ENCODE assay signal across 9 cellular contexts in genomic region chr20:53871541-53871940, GRCh38.
DNase-seq lines count a peak whose midpoint lies in the region; ATAC-seq, FAIRE-seq and TF ChIP-seq lines count a peak whose summit lies in the region.
"Had no signal": no experiment of that assay in that cellular context is flagged by ENCODE, and none has a peak within 500 bp of the region (broad histone marks: within the 10 kb centered on the region; RNA-seq: fewer than 3 reads in every experiment).

No MANE protein-coding gene starts in this region.

- H3K27me3 ChIP-seq in GM12878 (replicated peaks in 1 of 2; ENCODE audit: control insufficient read depth in 2 of 2, insufficient read depth in 2 of 2, low read length in 1 of 2) (no peaks in the 10 kb centered on the region), HAP-1 (ENCODE audit: low read depth) (no peaks in the 10 kb centered on the region)

- peak overlapping the region; percentile 80 for H2AFZ ChIP-seq in GM12878 (ENCODE audit: control insufficient read depth, low read depth, low read length)

- intact Hi-C loops in GM12878 (cut with micrococcal nuclease; ENCODE audit: unreplicated experiment) = loop anchor here (5.0 kb wide), 2 partner anchors 134 to 191 kb away; no protein-coding TSS in a partner anchor

- BruUV-seq in GM12878 (replicated peaks; lab: Mats Ljungman, UMichigan) = no TSS peak

- TF ChIP-seq POLR2A in GM12878 (IDR thresholded peaks at IDR 0.05; ENCODE audit: low read depth, low read length) = no peak

- CTCF ChIA-PET in GM12878 (lab: Yijun Ruan, JAX) = interaction anchor here (0.7 to 3.9 kb wide), 16 partner anchors 13 to 251 kb away, joined by 3 to 34 read pairs (median 6); no protein-coding TSS in a partner anchor

- in situ Hi-C loops in GM12878 (cut with MboI) (no loop called here), HAP-1 (cut with MboI; ENCODE audit: low sequenced_read_pairs) (no loop called here)

- H3K4me3 ChIP-seq in GM12878 = no peak overlapping the region
- no peak overlapping the region for H3K4me3 ChIP-seq in HAP-1

- H3K4me1 ChIP-seq in GM12878 (ENCODE audit: control insufficient read depth, insufficient read depth, low read length) (peaks cover 39% of the 10 kb centered on the region), HAP-1 (peaks cover 43% of the 10 kb centered on the region)

- H3K9me3 Mint-ChIP-seq in IgD-negative memory B cell (peaks cover 0 to 1% (median 0%) of the 10 kb centered on the region in 3 donors), nephron (no peaks in the 10 kb centered on the region)

- DNase-seq in GM12878 (ENCODE audit: low read depth, low spot score) (no peak), HAP-1 (ENCODE audit: low spot score in 2 of 2) (no peak), left lobe of liver (ENCODE audit: low spot score) (no peak), NCI-H1694 treated with DMSO at 0.1 percent for 48 hours (lab: John Stamatoyannopoulos, UW) (no peak)

- 65% methylated on average over 3 of the region's 3 CpGs for WGBS in GM12878 (ENCODE audit: insufficient coverage, insufficient replicate concordance, low lambda C conversion rate, missing lambda C conversion rate)

- no peaks in the 10 kb centered on the region for H3K36me3 ChIP-seq in GM12878 (ENCODE audit: control insufficient read depth in 2 of 2, insufficient read depth in 2 of 2, low read length in 1 of 2)
- H3K36me3 ChIP-seq in HAP-1 (replicated peaks) = no peaks in the 10 kb centered on the region

- H3K27ac ChIP-seq in C4-2B (peak overlapping the region; percentile 77), GM12878 (ENCODE audit: control insufficient read depth, insufficient read depth) (peak overlapping the region; percentile 87)

- no peaks in the 10 kb centered on the region for H4K20me1 ChIP-seq in GM12878 (ENCODE audit: control insufficient read depth, insufficient read depth)

- H3K9me3 ChIP-seq in GM12878 (replicated peaks; ENCODE audit: control insufficient read depth, insufficient read depth, low read length) (no peaks in the 10 kb centered on the region; the same call in 2 of the 3 replicates), HAP-1 (no peaks in the 10 kb centered on the region)

- peak overlapping the region; percentile 98 for H3K4me2 ChIP-seq in GM12878 (ENCODE audit: control insufficient read depth, insufficient read depth)

- no peaks in the 10 kb centered on the region for H3K27me3 Mint-ChIP-seq in IgD-negative memory B cell
- H3K27me3 Mint-ChIP-seq in nephron (ENCODE audit: low read depth) = no peaks in the 10 kb centered on the region

- H3K36me3 Mint-ChIP-seq in IgD-negative memory B cell = no peaks in the 10 kb centered on the region
- no peaks in the 10 kb centered on the region for H3K36me3 Mint-ChIP-seq in nephron (ENCODE audit: low read depth)

- H3K27ac Mint-ChIP-seq in IgD-negative memory B cell (peak overlapping the region in 2 of 3 donors; percentile 92 to 95), nephron (peak overlapping the region; percentile 83 to 85 (median 83))

- no peak for TF ChIP-seq EP300 in GM12878 (IDR thresholded peaks at IDR 0.05; ENCODE audit: borderline replicate concordance in 1 of 2, control insufficient read depth in 1 of 2, low read depth in 2 of 2, low read length in 2 of 2)

- no peak for TF ChIP-seq RAD21 in GM12878 (IDR thresholded peaks at IDR 0.05; ENCODE audit: insufficient read depth, low read depth, low read length)

- no peak for FAIRE-seq in GM12878 (lab: Jason Lieb, UNC)
- FAIRE-seq: GM12892 had no signal

- H3K4me1 Mint-ChIP-seq in IgD-negative memory B cell (peaks cover 34 to 46% (median 37%) of the 10 kb centered on the region in 3 donors), nephron (peaks cover 36% of the 10 kb centered on the region)

- no peak for TF ChIP-seq CTCF in C4-2B (conservative IDR thresholded peaks at IDR 0.05)
- TF ChIP-seq CTCF in GM12878 (IDR thresholded peaks at IDR 0.05 in 2 of 3, conservative IDR thresholded peaks at IDR 0.05 in 1 of 3; ENCODE audit: control insufficient read depth in 2 of 3, extremely low read depth in 1 of 3, insufficient read depth in 1 of 3, low read depth in 3 of 3, low read length in 3 of 3) = no peak
- no peak for TF ChIP-seq CTCF in nephron (IDR thresholded peaks at IDR 0.05; ENCODE audit: unreplicated experiment in 3 of 3)

- peak overlapping the region; percentile 65; the same call in 1 of the 2 replicates for H3K9ac ChIP-seq in GM12878 (ENCODE audit: control insufficient read depth, insufficient read depth, low read length)

- H3K4me3 Mint-ChIP-seq in IgD-negative memory B cell (peak overlapping the region in 3 of 4 donors; percentile 76 to 96 (median 92)), nephron (no peak overlapping the region)

- ATAC-seq in GM12878 = no peak
- ATAC-seq in left lobe of liver = no peak
- no peak for ATAC-seq in HG03280 (IDR thresholded peaks at IDR 0.05; ENCODE audit: unreplicated experiment)

- SMC1A ChIA-PET in GM12878 (lab: Charles Lee; ENCODE audit: uncharacterized antibody, unreplicated experiment) = interaction anchor here (0.7 to 3.8 kb wide), 46 partner anchors 13 to 866 kb away, joined by 3 to 59 read pairs (median 6); no protein-coding TSS in a partner anchor

- no peaks in the 10 kb centered on the region; the same call in 1 of the 2 replicates for H3K79me2 ChIP-seq in GM12878 (ENCODE audit: control insufficient read depth, insufficient read depth, low read length)

- RAD21 ChIA-PET in GM12878 (lab: Charles Lee; ENCODE audit: unreplicated experiment) = interaction anchor here (0.6 to 4.3 kb wide), 39 partner anchors 20 to 702 kb away, joined by 3 to 74 read pairs (median 6); no protein-coding TSS in a partner anchor

- POLR2A ChIA-PET in GM12878 (lab: Charles Lee) = interaction anchor here (0.7 to 2.3 kb wide), 13 partner anchors 20 to 249 kb away, joined by 3 to 17 read pairs (median 4); no protein-coding TSS in a partner anchor

TF ChIP-seq in GM12878, 131 proteins besides CTCF, POLR2A, EP300 and RAD21:
- no peak for TF ChIP-seq KLF5 (IDR thresholded peaks at IDR 0.05; ENCODE audit: partially characterized antibody)
- no peak for TF ChIP-seq HCFC1 (IDR thresholded peaks at IDR 0.05; ENCODE audit: low read length)
- no peak for TF ChIP-seq KAT2A (conservative IDR thresholded peaks at IDR 0.05; ENCODE audit: control insufficient read depth, low read depth, low read length)
- no peak for TF ChIP-seq PML (IDR thresholded peaks at IDR 0.05; ENCODE audit: low read length)
- no peak for TF ChIP-seq NFYA (IDR thresholded peaks at IDR 0.05; ENCODE audit: borderline replicate concordance, low read depth, low read length)
- no peak for TF ChIP-seq CEBPB (IDR thresholded peaks at IDR 0.05; ENCODE audit: borderline replicate concordance in 1 of 2, low read depth in 2 of 2, low read length in 2 of 2)
- TF ChIP-seq ZNF207 (IDR thresholded peaks at IDR 0.05; ENCODE audit: borderline replicate concordance) = no peak
- TF ChIP-seq EZH2 (IDR thresholded peaks at IDR 0.05; ENCODE audit: borderline replicate concordance, control insufficient read depth, low read depth, low read length) = no peak
- no peak for TF ChIP-seq ZNF24 (IDR thresholded peaks at IDR 0.05)
- TF ChIP-seq NFXL1 (IDR thresholded peaks at IDR 0.05; ENCODE audit: borderline replicate concordance) = no peak
- no peak for TF ChIP-seq DPF2 (IDR thresholded peaks at IDR 0.05)
- TF ChIP-seq NBN (IDR thresholded peaks at IDR 0.05) = no peak
- TF ChIP-seq GATAD2B (conservative IDR thresholded peaks at IDR 0.05; ENCODE audit: low read depth) = no peak
- no peak for TF ChIP-seq ZBED1 (IDR thresholded peaks at IDR 0.05; ENCODE audit: borderline replicate concordance)
- TF ChIP-seq MYC (IDR thresholded peaks at IDR 0.05; ENCODE audit: insufficient read depth, insufficient read length, insufficient replicate concordance, low read length, severe bottlenecking) = no peak
- TF ChIP-seq SP1 (IDR thresholded peaks at IDR 0.05; ENCODE audit: low read depth, low read length) = no peak
- no peak for TF ChIP-seq NR2F1 (conservative IDR thresholded peaks at IDR 0.05)

Comparison
In these comparisons a context has a peak if more than half of its experiments do, and no peak if none do; other contexts are left out.
1. H3K4me3 Mint-ChIP-seq: peak in IgD-negative memory B cell (3 of 4); none in nephron (0 of 3).